Comparison of ENCODE assay signal across 16 cellular contexts in genomic region chr13:90502762-90503161, GRCh38.
A peak's percentile ranks its signal among the peaks of the same experiment; 100 is the strongest.
DNase-seq lines count a peak whose midpoint lies in the region; ATAC-seq, FAIRE-seq and TF ChIP-seq lines count a peak whose summit lies in the region.
"Had no signal": no experiment of that assay in that cellular context is flagged by ENCODE, and none has a peak within 500 bp of the region (broad histone marks: within the 10 kb centered on the region; RNA-seq: fewer than 3 reads in every experiment).

No MANE protein-coding gene starts in this region.

- no peak overlapping the region for H3K18ac ChIP-seq in mesendoderm (ENCODE audit: low read length)

- H3K23ac ChIP-seq in mesendoderm (ENCODE audit: low read length) = no peak overlapping the region

- H3K4me3 Mint-ChIP-seq in activated T-helper 2 cell treated with anti-CD3 and anti-CD28 coated beads, Interferon-gamma antibody, Interleukin-2, Interleukin-4, amounts not matched to agents 10 μg/mL and 5 μg/mL and 100 μg/mL, durations not matched to agents 14 hours and 24 hours and 36 hours (ENCODE audit: low read depth) = no peak overlapping the region
- H3K4me3 Mint-ChIP-seq: CD14-positive monocyte; CD8-positive, alpha-beta T cell; HFFc6 had no signal

- no peak for TF ChIP-seq CTCF in cardiac muscle cell (IDR thresholded peaks at IDR 0.05; ENCODE audit: low read depth, low read length)

- no peak overlapping the region for H3K9ac ChIP-seq in mesendoderm (ENCODE audit: low read length)

- FAIRE-seq in small intestine (lab: Jason Lieb, UNC) = no peak
- FAIRE-seq: GM12878, GM18507 had no signal

- DNase-seq in cardiac muscle cell (ENCODE audit: low read depth in 1 of 2, low spot score in 1 of 2) = peak in 1 of 2 donors; percentile 76
- DNase-seq in Right ventricle myocardium superior = no peak
- DNase-seq in LoVo (ENCODE audit: low spot score) = peak; percentile 1
- DNase-seq in mesendoderm = peak; percentile 7
- peak; percentile 22 for DNase-seq in small intestine
- DNase-seq in activated T-helper 2 cell treated with anti-CD3 and anti-CD28 coated beads, Interferon-gamma antibody, Interleukin-2, Interleukin-4, amounts not matched to agents 10 μg/mL and 5 μg/mL and 100 μg/mL, durations not matched to agents 14 hours and 24 hours and 36 hours (ENCODE audit: low spot score) = no peak
- no peak for DNase-seq in HuH-7 (ENCODE audit: low spot score)
- DNase-seq: CD8-positive, alpha-beta T cell; COR-L47; HCEC 1CT; HFFc6; IMR-90 had no signal

- no peak overlapping the region for H3K4ac ChIP-seq in mesendoderm (ENCODE audit: low read depth, low read length)

- H3K27me3 ChIP-seq in cardiac muscle cell (no peaks in the 10 kb centered on the region), mesendoderm (ENCODE audit: insufficient read depth, low read length, poor library complexity) (no peaks in the 10 kb centered on the region), small intestine (ENCODE audit: control insufficient read depth in 2 of 2, insufficient read depth in 2 of 2, low read length in 2 of 2) (no peaks in the 10 kb centered on the region)

- H2BK120ac ChIP-seq in mesendoderm (ENCODE audit: low read depth, low read length) = no peak overlapping the region

- H3K9me3 ChIP-seq in cardiac muscle cell (ENCODE audit: low read depth) (no peaks in the 10 kb centered on the region), small intestine (ENCODE audit: control insufficient read depth, low read depth) (no peaks in the 10 kb centered on the region)

- no peak overlapping the region for H3K4me2 ChIP-seq in mesendoderm (ENCODE audit: low read length)

- peaks cover 15% of the 10 kb centered on the region for H3K9me3 Mint-ChIP-seq in activated T-helper 2 cell treated with anti-CD3 and anti-CD28 coated beads, Interferon-gamma antibody, Interleukin-2, Interleukin-4, amounts not matched to agents 10 μg/mL and 5 μg/mL and 100 μg/mL, durations not matched to agents 14 hours and 24 hours and 36 hours
- H3K9me3 Mint-ChIP-seq: HFFc6 had no signal

- no peaks in the 10 kb centered on the region for H3K36me3 Mint-ChIP-seq in activated T-helper 2 cell treated with anti-CD3 and anti-CD28 coated beads, Interferon-gamma antibody, Interleukin-2, Interleukin-4, amounts not matched to agents 10 μg/mL and 5 μg/mL and 100 μg/mL, durations not matched to agents 14 hours and 24 hours and 36 hours (ENCODE audit: low read depth)
- H3K36me3 Mint-ChIP-seq: CD14-positive monocyte; CD8-positive, alpha-beta T cell had no signal

- H2AK5ac ChIP-seq in mesendoderm (ENCODE audit: low read length) = no peak overlapping the region

- H4K5ac ChIP-seq in mesendoderm (ENCODE audit: low read length) = no peak overlapping the region

- H3K56ac ChIP-seq in mesendoderm (ENCODE audit: low read length) = no peak overlapping the region

- no peaks in the 10 kb centered on the region for H3K27me3 Mint-ChIP-seq in activated T-helper 2 cell treated with anti-CD3 and anti-CD28 coated beads, Interferon-gamma antibody, Interleukin-2, Interleukin-4, amounts not matched to agents 10 μg/mL and 5 μg/mL and 100 μg/mL, durations not matched to agents 14 hours and 24 hours and 36 hours (ENCODE audit: low read depth)

- H3K4me1 ChIP-seq in cardiac muscle cell (ENCODE audit: low read depth) (peaks cover 35% of the 10 kb centered on the region), mesendoderm (ENCODE audit: control insufficient read depth, low read depth, low read length) (no peaks in the 10 kb centered on the region), small intestine (ENCODE audit: control insufficient read depth in 2 of 2, insufficient read depth in 1 of 2, low read depth in 1 of 2, low read length in 1 of 2) (peaks cover 1 to 5% of the 10 kb centered on the region in 2 donors)

- no peaks in the 10 kb centered on the region for H3K4me1 Mint-ChIP-seq in activated T-helper 2 cell treated with anti-CD3 and anti-CD28 coated beads, Interferon-gamma antibody, Interleukin-2, Interleukin-4, amounts not matched to agents 10 μg/mL and 5 μg/mL and 100 μg/mL, durations not matched to agents 14 hours and 24 hours and 36 hours (ENCODE audit: low read depth)
- H3K4me1 Mint-ChIP-seq: CD14-positive monocyte had no signal

- intact Hi-C loops in Right ventricle myocardium superior (cut with DNase I) = no loop called here
- intact Hi-C loops in activated T-helper 2 cell treated with anti-CD3 and anti-CD28 coated beads, Interferon-gamma antibody, Interleukin-2, Interleukin-4, amounts not matched to agents 10 μg/mL and 5 μg/mL and 100 μg/mL, durations not matched to agents 14 hours and 24 hours and 36 hours (cut with micrococcal nuclease) = no loop called here

- H3K27ac ChIP-seq in cardiac muscle cell (peak overlapping the region; percentile 79), mesendoderm (ENCODE audit: low read depth, low read length) (no peak overlapping the region), small intestine (ENCODE audit: low read depth in 1 of 2, low read length in 1 of 2) (no peak overlapping the region)
- H3K27ac ChIP-seq: 22Rv1 had no signal

- no peak overlapping the region for H4K8ac ChIP-seq in mesendoderm (ENCODE audit: low read depth, low read length)

- no peak overlapping the region for H2BK5ac ChIP-seq in mesendoderm (ENCODE audit: low read length)

- no peak overlapping the region for H2BK15ac ChIP-seq in mesendoderm (replicated peaks; ENCODE audit: low read depth)

- ATAC-seq in Right ventricle myocardium superior (ENCODE audit: poor library complexity) = no peak
- ATAC-seq: CD8-positive, alpha-beta T cell; GM12878 had no signal

- no peak overlapping the region for H3K4me3 ChIP-seq in cardiac muscle cell
- H3K4me3 ChIP-seq in mesendoderm (ENCODE audit: low read length) = no peak overlapping the region
- no peak overlapping the region for H3K4me3 ChIP-seq in small intestine (ENCODE audit: low read depth in 1 of 2, low read length in 2 of 2)
- H3K4me3 ChIP-seq: GM12878 had no signal

- H3K36me3 ChIP-seq in cardiac muscle cell (no peaks in the 10 kb centered on the region), mesendoderm (ENCODE audit: control insufficient read depth, insufficient read depth, low read length) (no peaks in the 10 kb centered on the region), small intestine (ENCODE audit: control insufficient read depth in 2 of 2, insufficient read depth in 2 of 2, low read length in 2 of 2) (no peaks in the 10 kb centered on the region)

- WGBS in mesendoderm (ENCODE audit: extremely low coverage, insufficient coverage, low lambda C conversion rate) = no CpG with 5 or more reads among the region's 2 CpGs
- WGBS in small intestine, 3 donors = 19 to 29% (median 26%) methylated on average over 2 of the region's 2 CpGs

- no peak overlapping the region for H3K27ac Mint-ChIP-seq in activated T-helper 2 cell treated with anti-CD3 and anti-CD28 coated beads, Interferon-gamma antibody, Interleukin-2, Interleukin-4, amounts not matched to agents 10 μg/mL and 5 μg/mL and 100 μg/mL, durations not matched to agents 14 hours and 24 hours and 36 hours
- H3K27ac Mint-ChIP-seq: CD14-positive monocyte; CD8-positive, alpha-beta T cell; HFFc6 had no signal

- H3K79me2 ChIP-seq in mesendoderm (ENCODE audit: control insufficient read depth, insufficient read depth, low read length) = no peaks in the 10 kb centered on the region

- no peaks in the 10 kb centered on the region for H3K79me1 ChIP-seq in mesendoderm (ENCODE audit: low read length)

Comparison
In these comparisons a context has a peak if more than half of its experiments do, and no peak if none do; other contexts are left out.
1. DNase-seq: peak in LoVo (single experiment), mesendoderm (single experiment) and small intestine (single experiment); none in Right ventricle myocardium superior (single experiment), activated T-helper 2 cell treated with anti-CD3 and anti-CD28 coated beads, Interferon-gamma antibody, Interleukin-2, Interleukin-4, amounts not matched to agents 10 μg/mL and 5 μg/mL and 100 μg/mL, durations not matched to agents 14 hours and 24 hours and 36 hours (single experiment) and HuH-7 (single experiment).